ENCODE assay signal across 8 cellular contexts in genomic region chr19:47231215-47232054, GRCh38. TPM values are rescaled to one million over a fixed set of nuclear protein-coding genes. Genes with fewer than 3 reads are reported as not detected.
DNase-seq lines count a peak whose midpoint lies in the region; TF ChIP-seq lines count a peak whose summit lies in the region.

No MANE protein-coding gene starts in this region.

- WGBS in H9 (ENCODE audit: extremely low coverage, insufficient read length, low lambda C conversion rate) = no CpG with 5 or more reads among the region's 51 CpGs
- 5 to 17% methylated on average over 14 to 45 of the region's 51 CpGs for WGBS in lower leg skin, 2 donors

- no peak overlapping the region for H3K4ac ChIP-seq in H9 (ENCODE audit: low read depth, low read length)

- H3K79me1 ChIP-seq in H9 (ENCODE audit: insufficient read depth, low read depth, low read length, poor library complexity, severe bottlenecking) = no peaks in the 10 kb centered on the region

- intact Hi-C loops in lower leg skin (cut with DNase I; ENCODE audit: low total_unique reads) = no loop called here

- peak overlapping the region; percentile 24 to 97 (median 71); a peak in 5 of 7 replicates for H3K27ac Mint-ChIP-seq in H9

- H3K23ac ChIP-seq in H9 (ENCODE audit: insufficient read length, low read depth, low read length) = no peak overlapping the region

- H4K5ac ChIP-seq in H9 (ENCODE audit: insufficient read length, low read depth, low read length) = no peak overlapping the region

- no peak overlapping the region for H4K91ac ChIP-seq in H9 (ENCODE audit: insufficient read length, low read depth, low read length)

- H3K4me3 Mint-ChIP-seq in H9 = peak overlapping the region; percentile 64 to 77

- peak overlapping the region; percentile 72 to 79 for H3K4me3 ChIP-seq in duodenal mucosa (ENCODE audit: low read depth in 1 of 2, low read length in 2 of 2)
- H3K4me3 ChIP-seq in lower leg skin (ENCODE audit: low read depth, poor library complexity, severe bottlenecking) = no peak overlapping the region

- no peak overlapping the region for H3K9ac ChIP-seq in H9 (ENCODE audit: extremely low read depth, insufficient read length, low read length)
- peak overlapping the region; percentile 78 to 84 for H3K9ac ChIP-seq in duodenal mucosa (ENCODE audit: low read depth in 1 of 2, low read length in 2 of 2)

- H3K27ac ChIP-seq in H9 (ENCODE audit: insufficient read length, low read depth, low read length) (no peak overlapping the region), duodenal mucosa (ENCODE audit: low read depth, low read length) (peak overlapping the region; percentile 74)

- H3K4me1 Mint-ChIP-seq in H9 = peaks cover 19 to 20% of the 10 kb centered on the region in 2 experiments

- peaks cover 0 to 3% of the 10 kb centered on the region in 2 experiments; a peak in 2 of 5 replicates for H3K9me3 Mint-ChIP-seq in H9

- H2BK12ac ChIP-seq in H9 (ENCODE audit: insufficient read length, low read depth, low read length) = no peak overlapping the region

- no peak overlapping the region for H2BK120ac ChIP-seq in H9 (ENCODE audit: low read depth, low read length, poor library complexity, severe bottlenecking)

- H2BK5ac ChIP-seq in H9 (ENCODE audit: insufficient read length, low read length) = no peak overlapping the region

- H3K4me2 ChIP-seq in H9 (ENCODE audit: insufficient read depth, insufficient read length, low read length) = peak overlapping the region; percentile 19

- no peak overlapping the region for H2AK5ac ChIP-seq in H9 (ENCODE audit: insufficient read length, low read length)

- no peaks in the 10 kb centered on the region for H3K36me3 ChIP-seq in duodenal mucosa (ENCODE audit: control insufficient read depth in 1 of 2, insufficient read depth in 2 of 2, low read length in 2 of 2)

- TF ChIP-seq POLR2A in lower leg skin (IDR thresholded peaks at IDR 0.05) = no peak

- peaks cover 29% of the 10 kb centered on the region for H3K23me2 ChIP-seq in H9 (ENCODE audit: insufficient read length, low read depth, low read length, poor library complexity, severe bottlenecking)

- no peak overlapping the region for H2BK20ac ChIP-seq in H9 (ENCODE audit: low read depth, low read length, poor library complexity, severe bottlenecking)

- H3K14ac ChIP-seq in H9 (ENCODE audit: insufficient read depth, low read length) = peak overlapping the region; percentile 4; the same call in 1 of the 2 replicates

- no peak overlapping the region for H2BK15ac ChIP-seq in H9 (ENCODE audit: low read depth, low read length)

- H3K18ac ChIP-seq in H9 (ENCODE audit: insufficient read length, low read depth, low read length) = peak overlapping the region; percentile 31

- H3K9me3 ChIP-seq in H9 (ENCODE audit: control insufficient read depth, low read depth, low read length) (no peaks in the 10 kb centered on the region), duodenal mucosa (ENCODE audit: control insufficient read depth in 1 of 2, low read length in 2 of 2) (no peaks in the 10 kb centered on the region)

- H3K4me1 ChIP-seq in H9 (ENCODE audit: insufficient read depth, low read length) (peaks cover 7% of the 10 kb centered on the region; the same call in 1 of the 2 replicates), duodenal mucosa (ENCODE audit: control insufficient read depth in 1 of 2, insufficient read depth in 2 of 2, low read length in 2 of 2) (peaks cover 30 to 52% of the 10 kb centered on the region in 2 donors)

- no peak for TF ChIP-seq CTCF in H9 (conservative IDR thresholded peaks at IDR 0.05)
- TF ChIP-seq CTCF in lower leg skin (IDR thresholded peaks at IDR 0.05) = peak in 1 of 3 donors; percentile 49

- no peak overlapping the region for H3T11ph ChIP-seq in H9 (ENCODE audit: low read length)

- peaks cover 4% of the 10 kb centered on the region for H4K20me1 ChIP-seq in H9 (ENCODE audit: control insufficient read depth, insufficient read depth, insufficient read length)

- no peaks in the 10 kb centered on the region for H3K36me3 Mint-ChIP-seq in H9 (ENCODE audit: insufficient read depth in 1 of 3, low read depth in 3 of 3)

- no peaks in the 10 kb centered on the region for H3K27me3 ChIP-seq in H9 (ENCODE audit: insufficient read depth, low read length)
- H3K27me3 ChIP-seq in duodenal mucosa (ENCODE audit: control insufficient read depth in 1 of 2, insufficient read depth in 2 of 2, low read length in 2 of 2) = peaks cover 8 to 13% of the 10 kb centered on the region in 2 donors

- DNase-seq in Daoy (ENCODE audit: low read depth) (peak; percentile 83), H9 (peak; percentile 93), NCI-H446 treated with DMSO at 0.1 percent for 48 hours (lab: John Stamatoyannopoulos, UW) (peak; percentile 57), lower leg skin (ENCODE audit: low spot score in 2 of 2) (peak; percentile 74 to 97), NCI-H1694 treated with DMSO at 0.1 percent for 48 hours (lab: John Stamatoyannopoulos, UW) (no peak)
- DNase-seq in activated CD4-positive, alpha-beta T cell treated with anti-CD3 and anti-CD28 coated beads, Interleukin-2, amount 50 U/mL, for 48 hours = peak; percentile 89 to 90
- peak; percentile 90 to 91 for DNase-seq in stimulated activated CD4-positive, alpha-beta T cell treated with anti-CD3 and anti-CD28 coated beads, Interleukin-4, amount 100 ng/mL, for 4 hours

- H2AFZ ChIP-seq in H9 (ENCODE audit: low read length) = no peak overlapping the region

- peaks cover 2% of the 10 kb centered on the region; the same call in 1 of the 2 replicates for H3K79me2 ChIP-seq in H9 (ENCODE audit: insufficient read depth, low read length)

- H4K8ac ChIP-seq in H9 (replicated peaks; ENCODE audit: insufficient read length, low read depth, low read length) = no peak overlapping the region

- H3K27me3 Mint-ChIP-seq in H9 (ENCODE audit: low read depth) = 0 out of 2 replicates have a peak, but pooled peaks cover 2% of the 10 kb centered on the region

- no peak overlapping the region for H3K56ac ChIP-seq in H9 (ENCODE audit: insufficient read length, low read depth, low read length)

RNA-seq across cellular contexts. Expression of gene BBC3, which starts 0.4 kb away (rescaled TPM):
- total RNA-seq in Daoy (2014; rRNA removed; shearing (Covaris generic)) = 0.86 and 2.2 TPM in 2 replicates
- total RNA-seq in H9 (2021) (23.2 and 24.8 TPM in 2 replicates), lower leg skin (10 to 100 TPM; 11.2 to 33.0 (median 14.4) TPM)

RNA-seq across cellular contexts. Expression of gene CCDC9, which starts 24.9 kb away (rescaled TPM):
- total RNA-seq in Daoy (2014; rRNA removed; shearing (Covaris generic)) = 8.0 and 8.6 TPM in 2 replicates
- 34.4 and 36.9 TPM in 2 replicates for total RNA-seq in H9 (2021)
- total RNA-seq in lower leg skin = 10 to 100 TPM; 26.4 to 46.6 (median 33.7) TPM

RNA-seq across cellular contexts. Expression of gene INAFM1, which starts 43.2 kb away (rescaled TPM):
- total RNA-seq in Daoy (2014; rRNA removed; shearing (Covaris generic)) = 3.5 and 6.0 TPM in 2 replicates
- total RNA-seq in H9 (2021) (8.5 and 9.2 TPM in 2 replicates), lower leg skin (10 to 100 TPM in 1 of 4 donors, 1 to 10 TPM in 3; 6.0 to 13.6 (median 8.2) TPM)
